ENCODE assay signal across 30 cellular contexts in the genomic region with DNA sequence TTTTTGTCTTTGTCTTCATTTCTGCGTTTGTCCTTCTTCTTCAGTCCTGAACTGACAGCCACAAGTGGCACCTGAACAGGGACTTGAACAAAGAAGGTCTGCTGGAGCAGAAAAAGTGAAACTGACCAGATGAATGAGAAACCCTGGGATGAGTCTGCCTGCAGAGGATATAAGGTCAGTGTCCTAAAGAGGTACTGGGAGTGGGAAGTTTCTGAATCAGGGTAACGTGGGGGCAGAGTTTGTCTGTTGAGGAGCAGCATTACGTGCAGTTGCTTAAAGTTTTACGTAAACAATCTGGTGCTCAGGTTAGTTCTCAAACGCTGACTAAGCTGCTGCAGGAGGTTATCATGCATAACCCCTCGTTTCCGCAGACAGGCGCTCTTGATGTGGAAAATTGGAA.
"Had no signal": no experiment of that assay in that cellular context is flagged by ENCODE, and none has a peak within 500 bp of the region (broad histone marks: within the 10 kb centered on the region; RNA-seq: fewer than 3 reads in every experiment).

No MANE protein-coding gene starts in this region.

- H3K36me3 Mint-ChIP-seq: activated naive CD8-positive, alpha-beta T cell had no signal

- H3K4me1 ChIP-seq: esophagus muscularis mucosa, foreskin keratinocyte, gastrocnemius medialis, heart left ventricle had no signal

- DNase-seq: activated CD4-positive, alpha-beta T cell treated with anti-CD3 and anti-CD28 coated beads for 4 hours; activated CD4-positive, alpha-beta T cell treated with anti-CD3 and anti-CD28 coated beads, Interleukin-2, amount 50 U/mL, for 1 hour; activated CD4-positive, alpha-beta T cell treated with anti-CD3 and anti-CD28 coated beads, Interleukin-2, amount 50 U/mL, for 48 hours; activated CD4-positive, CD25-positive, alpha-beta regulatory T cell; activated CD4-positive, CD25-positive, alpha-beta regulatory T cell treated with anti-CD3 and anti-CD28 coated beads, Interleukin-2, amount 50 U/mL, for 72 hours; activated CD8-positive, alpha-beta memory T cell treated with anti-CD3 and anti-CD28 coated beads for 24 hours; activated CD8-positive, alpha-beta T cell treated with anti-CD3 and anti-CD28 coated beads for 36 hours; activated effector memory CD4-positive, alpha-beta T cell treated with Interleukin-2 at 50 U/mL for 16 hours; activated gamma-delta T cell treated with Interleukin-2 at 50 U/mL for 16 hours; activated naive CD4-positive, alpha-beta T cell treated with anti-CD3 and anti-CD28 coated beads, Interleukin-2, amount 50 U/mL, for 16 hours; activated naive CD4-positive, alpha-beta T cell treated with Interleukin-2 at 50 U/mL for 16 hours; activated T-cell treated with anti-CD3 and anti-CD28 coated beads, Interleukin-2, amount 50 U/mL, for 4 hours; amniotic stem cell; anterior cingulate cortex; caudate nucleus; cortex of kidney; dermis blood vessel endothelial cell; effector CD4-positive, alpha-beta T cell; effector memory CD8-positive, alpha-beta T cell; erythroblast; gastrocnemius medialis; glutamatergic neuron; heart left ventricle; T-helper 2 cell had no signal

- H3K36me3 ChIP-seq: esophagus muscularis mucosa, gastrocnemius medialis, heart left ventricle had no signal

- H3K27me3 Mint-ChIP-seq: activated CD8-positive, alpha-beta T cell treated with anti-CD3 and anti-CD28 coated beads for 36 hours; activated naive CD8-positive, alpha-beta T cell; activated T-helper 17 cell treated with anti-CD3 and anti-CD28 coated beads, Interleukin-2, amount 50 U/mL, for 72 hours; effector memory CD8-positive, alpha-beta T cell had no signal

- H3K27ac ChIP-seq: esophagus muscularis mucosa, foreskin keratinocyte, gastrocnemius medialis, heart left ventricle had no signal

- H3K4me1 Mint-ChIP-seq: activated T-helper 17 cell treated with anti-CD3 and anti-CD28 coated beads, Interleukin-2, amount 50 U/mL, for 72 hours had no signal

- FAIRE-seq: astrocyte, colon had no signal

- H3K4me3 ChIP-seq: esophagus muscularis mucosa, gastrocnemius medialis, heart left ventricle had no signal

- H3K4me3 Mint-ChIP-seq: activated CD8-positive, alpha-beta T cell treated with anti-CD3 and anti-CD28 coated beads for 36 hours; activated naive CD8-positive, alpha-beta T cell; activated T-cell treated with anti-CD3 and anti-CD28 coated beads, Interleukin-2, amount 50 U/mL, for 4 hours; activated T-helper 17 cell treated with anti-CD3 and anti-CD28 coated beads, Interleukin-2, amount 50 U/mL, for 72 hours; effector memory CD8-positive, alpha-beta T cell had no signal

- H3K27ac Mint-ChIP-seq: activated CD8-positive, alpha-beta T cell treated with anti-CD3 and anti-CD28 coated beads for 36 hours; activated naive CD8-positive, alpha-beta T cell; activated T-helper 17 cell treated with anti-CD3 and anti-CD28 coated beads, Interleukin-2, amount 50 U/mL, for 72 hours; effector memory CD8-positive, alpha-beta T cell had no signal

- H3K9me3 ChIP-seq: gastrocnemius medialis had no signal

- ATAC-seq: activated CD8-positive, alpha-beta T cell treated with anti-CD3 and anti-CD28 coated beads for 36 hours; activated T-cell treated with anti-CD3 and anti-CD28 coated beads, Interleukin-2, amount 50 U/mL, for 4 hours; activated T-helper 17 cell treated with anti-CD3 and anti-CD28 coated beads, Interleukin-2, amount 50 U/mL, for 72 hours; effector memory CD8-positive, alpha-beta T cell; foreskin keratinocyte; gastrocnemius medialis; heart left ventricle had no signal
